In genomic region chr14:22251090-22251489, GRCh38 we compare ENCODE assay signal across 17 cellular contexts.
DNase-seq lines count a peak whose midpoint lies in the region; ATAC-seq, FAIRE-seq and TF ChIP-seq lines count a peak whose summit lies in the region.
"Had no signal": no experiment of that assay in that cellular context is flagged by ENCODE, and none has a peak within 500 bp of the region (broad histone marks: within the 10 kb centered on the region; RNA-seq: fewer than 3 reads in every experiment).

No MANE protein-coding gene starts in this region.

- BruUV-seq in IMR-90 (replicated peaks; lab: Mats Ljungman, UMichigan) = no TSS peak

- WGBS in IMR-90 (ENCODE audit: extremely low coverage in 2 of 2, insufficient read length in 1 of 2), 2 experiments = no CpG with 5 or more reads among the region's 1 CpG

- no peak overlapping the region for H3K9ac ChIP-seq in IMR-90 (ENCODE audit: low read depth, low read length)
- H3K9ac ChIP-seq: BLaER1 had no signal

- H2AK9ac ChIP-seq in IMR-90 (replicated peaks; ENCODE audit: low read depth, low read length, poor library complexity) = no peak overlapping the region

- H3K9me3 ChIP-seq in IMR-90 (ENCODE audit: control insufficient read depth, insufficient read depth, low read length) = no peaks in the 10 kb centered on the region
- H3K9me3 ChIP-seq: BLaER1 had no signal

- no peak overlapping the region for H2BK20ac ChIP-seq in IMR-90 (ENCODE audit: low read depth, low read length)

- no peak overlapping the region for H3K4ac ChIP-seq in IMR-90 (ENCODE audit: low read depth, low read length)

- no peak overlapping the region for H2AFZ ChIP-seq in IMR-90 (replicated peaks; ENCODE audit: low read length, poor library complexity)

- H2AK5ac ChIP-seq in IMR-90 (ENCODE audit: low read depth, low read length) = no peak overlapping the region

- no peak overlapping the region for H3K27ac ChIP-seq in IMR-90 (ENCODE audit: insufficient read depth, low read length)
- H3K27ac ChIP-seq: BLaER1 had no signal

- no peak overlapping the region for H4K91ac ChIP-seq in IMR-90 (ENCODE audit: insufficient read depth, low read depth, low read length)

- TF ChIP-seq RAD21 in IMR-90 (IDR thresholded peaks at IDR 0.05; ENCODE audit: low read length) = no peak

- H2BK5ac ChIP-seq in IMR-90 (ENCODE audit: low read depth, low read length, poor library complexity, severe bottlenecking) = no peak overlapping the region

- no peak for FAIRE-seq in GM12891 (lab: Jason Lieb, UNC)
- FAIRE-seq: H54, HTR-8/SVneo had no signal

- H2BK15ac ChIP-seq in IMR-90 (ENCODE audit: low read depth, low read length) = no peak overlapping the region

- intact Hi-C loops in IMR-90 (cut with micrococcal nuclease) = no loop called here

- no peak overlapping the region for H3K4me3 ChIP-seq in IMR-90 (ENCODE audit: insufficient read depth, low read depth, low read length)
- H3K4me3 ChIP-seq in fibroblast of mammary gland (ENCODE audit: control insufficient read depth, low read depth, low read length) = no peak overlapping the region
- H3K4me3 ChIP-seq: BLaER1, GM23338 had no signal

- no peak overlapping the region for H3K4me2 ChIP-seq in IMR-90 (ENCODE audit: low read depth, low read length)
- H3K4me2 ChIP-seq: BLaER1, GM23338 had no signal

- peak; percentile 45 for DNase-seq in IMR-90
- peak; percentile 2 for DNase-seq in RKO (ENCODE audit: low spot score)
- peak; percentile 10 for DNase-seq in fibroblast of mammary gland (ENCODE audit: low read depth)
- no peak for DNase-seq in GM12891 (ENCODE audit: insufficient read length, low spot score)
- DNase-seq in cerebellar nuclear complex (lab: John Stamatoyannopoulos, UW) = no peak
- DNase-seq: 8988T; Calu3; CD8-positive, alpha-beta T cell; DMS79 treated with DMSO at 0.1 percent for 48 hours; GF-D8; HCEC 1CT had no signal

- peaks cover 11% of the 10 kb centered on the region for H3K4me1 ChIP-seq in IMR-90 (ENCODE audit: control insufficient read depth, insufficient read depth, low read length)
- H3K4me1 ChIP-seq: BLaER1 had no signal

- H3K18ac ChIP-seq in IMR-90 (ENCODE audit: low read depth, low read length) = peak overlapping the region; percentile 35; the same call in 1 of the 2 replicates

- no peaks in the 10 kb centered on the region for H3K79me1 ChIP-seq in IMR-90 (ENCODE audit: low read depth in 1 of 2, low read length in 2 of 2)

- in situ Hi-C loops in IMR-90 (cut with MboI; ENCODE audit: low sequenced_read_pairs) = no loop called here

- no peaks in the 10 kb centered on the region for H3K27me3 ChIP-seq in IMR-90 (ENCODE audit: control insufficient read depth, insufficient read depth, low read length)
- H3K27me3 ChIP-seq: BLaER1 had no signal

- H4K5ac ChIP-seq in IMR-90 (ENCODE audit: low read depth, low read length) = no peak overlapping the region

- H3K56ac ChIP-seq in IMR-90 (ENCODE audit: extremely low read depth, insufficient read depth, low read length) = no peak overlapping the region

- H3K9me1 ChIP-seq in IMR-90 (ENCODE audit: insufficient read depth, low read length) = no peaks in the 10 kb centered on the region

- no peak overlapping the region for H3K23ac ChIP-seq in IMR-90 (ENCODE audit: low read depth, low read length)

- TF ChIP-seq CTCF in IMR-90 (conservative IDR thresholded peaks at IDR 0.05; ENCODE audit: low read depth, low read length) = no peak
- TF ChIP-seq CTCF in fibroblast of mammary gland (conservative IDR thresholded peaks at IDR 0.05; ENCODE audit: control insufficient read depth, insufficient read depth, low read depth, low read length) = no peak

- CTCF ChIA-PET in IMR-90 (lab: Yijun Ruan, JAX) = no interaction called here

- POLR2A ChIA-PET in IMR-90 (lab: Charles Lee; ENCODE audit: unreplicated experiment) = no interaction called here

- H4K20me1 ChIP-seq in IMR-90 (ENCODE audit: insufficient read depth, low read length) = no peaks in the 10 kb centered on the region
- H4K20me1 ChIP-seq: BLaER1 had no signal

- H3K14ac ChIP-seq in IMR-90 (replicated peaks; ENCODE audit: low read depth, low read length) = no peak overlapping the region

- dilution Hi-C loops in IMR-90 (cut with HindIII; ENCODE audit: low sequenced_read_pairs, unreplicated experiment) = no loop called here

- H2BK120ac ChIP-seq in IMR-90 (ENCODE audit: low read depth, low read length) = no peak overlapping the region

- ATAC-seq in IMR-90 (ENCODE audit: low read depth) = no peak
- ATAC-seq in GM21717 (IDR thresholded peaks at IDR 0.05; ENCODE audit: unreplicated experiment) = no peak
- no peak for ATAC-seq in GM19397 (IDR thresholded peaks at IDR 0.05; ENCODE audit: unreplicated experiment)
- ATAC-seq: CD8-positive, alpha-beta T cell; GM23338 had no signal

- no peak for TF ChIP-seq POLR2A in IMR-90 (IDR thresholded peaks at IDR 0.05; ENCODE audit: low read depth, low read length)
- no peak for TF ChIP-seq POLR2A in GM12891 (IDR thresholded peaks at IDR 0.05; ENCODE audit: low read depth, low read length)

- H4K8ac ChIP-seq in IMR-90 (ENCODE audit: low read depth in 2 of 2, low read length in 2 of 2) = no peak overlapping the region

- H3K36me3 ChIP-seq in IMR-90 (ENCODE audit: control insufficient read depth, insufficient read depth, low read length) = no peaks in the 10 kb centered on the region
- H3K36me3 ChIP-seq: BLaER1 had no signal

TF ChIP-seq in IMR-90, 13 proteins besides CTCF, POLR2A, EP300 and RAD21:
- TF ChIP-seq CHD1 (IDR thresholded peaks at IDR 0.05; ENCODE audit: low read depth, low read length) = no peak
- TF ChIP-seq FOS (IDR thresholded peaks at IDR 0.05; ENCODE audit: low read depth, low read length) = no peak
- no peak for TF ChIP-seq RFX5 (IDR thresholded peaks at IDR 0.05; ENCODE audit: low read depth, low read length)
- TF ChIP-seq NFE2L2 (IDR thresholded peaks at IDR 0.05; ENCODE audit: low read depth, low read length) = no peak
- TF ChIP-seq, protein P1, sequence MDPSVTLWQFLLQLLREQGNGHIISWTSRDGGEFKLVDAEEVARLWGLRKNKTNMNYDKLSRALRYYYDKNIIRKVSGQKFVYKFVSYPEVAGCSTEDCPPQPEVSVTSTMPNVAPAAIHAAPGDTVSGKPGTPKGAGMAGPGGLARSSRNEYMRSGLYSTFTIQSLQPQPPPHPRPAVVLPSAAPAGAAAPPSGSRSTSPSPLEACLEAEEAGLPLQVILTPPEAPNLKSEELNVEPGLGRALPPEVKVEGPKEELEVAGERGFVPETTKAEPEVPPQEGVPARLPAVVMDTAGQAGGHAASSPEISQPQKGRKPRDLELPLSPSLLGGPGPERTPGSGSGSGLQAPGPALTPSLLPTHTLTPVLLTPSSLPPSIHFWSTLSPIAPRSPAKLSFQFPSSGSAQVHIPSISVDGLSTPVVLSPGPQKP (IDR thresholded peaks at IDR 0.05; ENCODE audit: borderline replicate concordance, low read depth, low read length) = no peak
- TF ChIP-seq, protein P2, sequence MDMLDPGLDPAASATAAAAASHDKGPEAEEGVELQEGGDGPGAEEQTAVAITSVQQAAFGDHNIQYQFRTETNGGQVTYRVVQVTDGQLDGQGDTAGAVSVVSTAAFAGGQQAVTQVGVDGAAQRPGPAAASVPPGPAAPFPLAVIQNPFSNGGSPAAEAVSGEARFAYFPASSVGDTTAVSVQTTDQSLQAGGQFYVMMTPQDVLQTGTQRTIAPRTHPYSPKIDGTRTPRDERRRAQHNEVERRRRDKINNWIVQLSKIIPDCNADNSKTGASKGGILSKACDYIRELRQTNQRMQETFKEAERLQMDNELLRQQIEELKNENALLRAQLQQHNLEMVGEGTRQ (IDR thresholded peaks at IDR 0.05; ENCODE audit: low read depth, low read length) = no peak
- TF ChIP-seq MAZ (IDR thresholded peaks at IDR 0.05; ENCODE audit: borderline replicate concordance, low read depth, low read length) = no peak
- TF ChIP-seq CEBPB (IDR thresholded peaks at IDR 0.05; ENCODE audit: low read depth, low read length) = peak; percentile 81
- no peak for TF ChIP-seq MAFK (IDR thresholded peaks at IDR 0.05; ENCODE audit: low read depth, low read length)

TF ChIP-seq in GM12891, 5 proteins besides CTCF, POLR2A, EP300 and RAD21:
- TF ChIP-seq TAF1 (IDR thresholded peaks at IDR 0.05; ENCODE audit: low read depth, low read length) = no peak
- no peak for TF ChIP-seq POU2F2 (IDR thresholded peaks at IDR 0.05; ENCODE audit: low read depth, low read length)
- no peak for TF ChIP-seq SPI1 (IDR thresholded peaks at IDR 0.05; ENCODE audit: low read depth, low read length)
- no peak for TF ChIP-seq POLR2AphosphoS5 (IDR thresholded peaks at IDR 0.05; ENCODE audit: low read depth, low read length)
- no peak for TF ChIP-seq PAX5 (IDR thresholded peaks at IDR 0.05; ENCODE audit: insufficient read depth, low read length, severe bottlenecking)

Comparison
In these comparisons a context has a peak if more than half of its experiments do, and no peak if none do; other contexts are left out.
1. DNase-seq: peak in IMR-90 (single experiment), RKO (single experiment) and fibroblast of mammary gland (single experiment); none in GM12891 (single experiment) and cerebellar nuclear complex (0 of 2).